In the genomic region with DNA sequence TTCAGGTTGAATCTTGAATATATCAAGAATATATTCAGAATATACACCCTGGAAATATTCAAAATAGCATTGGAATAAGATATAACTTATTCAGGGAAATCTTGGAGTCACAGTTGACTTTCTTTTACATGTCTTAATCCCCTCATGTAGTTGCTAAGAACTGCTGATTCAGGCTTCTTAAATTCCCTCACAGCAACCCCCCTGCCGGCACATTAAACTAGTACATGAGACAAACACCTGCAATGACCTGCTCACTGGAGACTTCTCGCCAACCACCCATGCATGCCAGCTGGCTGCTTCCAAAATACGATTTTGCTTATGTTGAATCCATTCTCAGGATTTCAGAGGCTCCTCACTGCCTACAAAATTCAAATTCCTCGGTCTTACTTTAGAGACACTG, we compare ENCODE assay signal across 17 cellular contexts.
A peak's percentile ranks its signal among the peaks of the same experiment; 100 is the strongest.
DNase-seq lines count a peak whose midpoint lies in the region; ATAC-seq, FAIRE-seq and TF ChIP-seq lines count a peak whose summit lies in the region.
"Had no signal": no experiment of that assay in that cellular context is flagged by ENCODE, and none has a peak within 500 bp of the region (broad histone marks: within the 10 kb centered on the region; RNA-seq: fewer than 3 reads in every experiment).

No MANE protein-coding gene starts in this region.

- no peak overlapping the region for H3K27ac ChIP-seq in HepG2 (ENCODE audit: extremely low read length, insufficient read depth, low read length)
- no peak overlapping the region for H3K27ac ChIP-seq in right lobe of liver
- H3K27ac ChIP-seq in iPS DF 6.9 (ENCODE audit: low read length) = no peak overlapping the region
- H3K27ac ChIP-seq in mesendoderm (ENCODE audit: low read depth, low read length) = no peak overlapping the region
- no peak overlapping the region for H3K27ac ChIP-seq in thyroid gland
- H3K27ac ChIP-seq: 22Rv1, BLaER1, HL-60 had no signal

- H3K9ac ChIP-seq in HepG2 (ENCODE audit: insufficient read depth, low read depth, low read length) = no peak overlapping the region
- no peak overlapping the region for H3K9ac ChIP-seq in mesendoderm (ENCODE audit: low read length)
- H3K9ac ChIP-seq: BLaER1 had no signal

- H3K4me3 ChIP-seq in HepG2 (replicated peaks in 1 of 3; ENCODE audit: insufficient read depth in 1 of 3, low read depth in 2 of 3, low read length in 3 of 3) (no peak overlapping the region), right lobe of liver (no peak overlapping the region), iPS DF 6.9 (ENCODE audit: low read length) (no peak overlapping the region), mesendoderm (ENCODE audit: low read length) (no peak overlapping the region), thyroid gland (replicated peaks in 1 of 3) (no peak overlapping the region)
- H3K4me3 ChIP-seq: BLaER1 had no signal

- H4K5ac ChIP-seq in mesendoderm (ENCODE audit: low read length) = no peak overlapping the region

- no peak for ATAC-seq in HepG2
- no peak for ATAC-seq in right lobe of liver
- ATAC-seq: HCT116 had no signal

- CTCF ChIA-PET in HepG2 (lab: Yijun Ruan, JAX; ENCODE audit: low intra/inter-chr PET ratio, low total read pairs) = no interaction called here

- intact Hi-C loops in HepG2 (cut with micrococcal nuclease; ENCODE audit: unreplicated experiment) = no loop called here
- intact Hi-C loops in right lobe of liver (cut with DNase I) = no loop called here
- intact Hi-C loops in thyroid gland (cut with DNase I) = no loop called here

- FAIRE-seq in HepG2 (lab: Jason Lieb, UNC) = no peak
- FAIRE-seq: GM19239, H54 had no signal

- H2BK120ac ChIP-seq in mesendoderm (ENCODE audit: low read depth, low read length) = no peak overlapping the region

- TF ChIP-seq POLR2A in HepG2 (IDR thresholded peaks at IDR 0.05; ENCODE audit: insufficient read depth in 1 of 2, low read depth in 2 of 2, low read length in 2 of 2) (no peak), right lobe of liver (IDR thresholded peaks at IDR 0.05) (no peak), thyroid gland (IDR thresholded peaks at IDR 0.05) (no peak)

- POLR2A ChIA-PET in HepG2 (lab: Yijun Ruan, JAX) = no interaction called here

- H3K4me1 ChIP-seq in HepG2 (ENCODE audit: insufficient read depth, low read length) = no peaks in the 10 kb centered on the region
- no peaks in the 10 kb centered on the region for H3K4me1 ChIP-seq in right lobe of liver
- no peaks in the 10 kb centered on the region for H3K4me1 ChIP-seq in iPS DF 6.9 (ENCODE audit: control insufficient read depth, insufficient read depth, low read length)
- H3K4me1 ChIP-seq in mesendoderm (ENCODE audit: control insufficient read depth, low read depth, low read length) = no peaks in the 10 kb centered on the region
- H3K4me1 ChIP-seq in thyroid gland = no peaks in the 10 kb centered on the region
- H3K4me1 ChIP-seq: BLaER1 had no signal

- no peak overlapping the region for H2BK15ac ChIP-seq in mesendoderm (replicated peaks; ENCODE audit: low read depth)

- H3K9me3 ChIP-seq in HepG2 (ENCODE audit: low read length) (peaks cover 63% of the 10 kb centered on the region), right lobe of liver (no peaks in the 10 kb centered on the region), iPS DF 6.9 (ENCODE audit: control insufficient read depth, insufficient read depth, low read length) (no peaks in the 10 kb centered on the region), thyroid gland (no peaks in the 10 kb centered on the region)
- H3K9me3 ChIP-seq: BLaER1 had no signal

- TF ChIP-seq EP300 in HepG2 (IDR thresholded peaks at IDR 0.05; ENCODE audit: low read depth in 2 of 2, low read length in 2 of 2) (no peak), HepG2 (CRISPR knock-in tag; IDR thresholded peaks at IDR 0.05; ENCODE audit: borderline replicate concordance) (no peak)

- no peak overlapping the region for H3K56ac ChIP-seq in mesendoderm (ENCODE audit: low read length)

- H3K36me3 ChIP-seq in HepG2 (replicated peaks in 1 of 2; ENCODE audit: control insufficient read depth in 1 of 2, insufficient read depth in 2 of 2, low read length in 2 of 2) = no peaks in the 10 kb centered on the region
- H3K36me3 ChIP-seq in right lobe of liver = no peaks in the 10 kb centered on the region
- no peaks in the 10 kb centered on the region for H3K36me3 ChIP-seq in iPS DF 6.9 (ENCODE audit: control insufficient read depth, insufficient read depth, low read length)
- no peaks in the 10 kb centered on the region for H3K36me3 ChIP-seq in mesendoderm (ENCODE audit: control insufficient read depth, insufficient read depth, low read length)
- no peaks in the 10 kb centered on the region for H3K36me3 ChIP-seq in thyroid gland
- H3K36me3 ChIP-seq: BLaER1 had no signal

- H3K27me3 ChIP-seq in HepG2 (ENCODE audit: control insufficient read depth in 1 of 2, insufficient read depth in 2 of 2, low read length in 2 of 2) (no peaks in the 10 kb centered on the region), right lobe of liver (no peaks in the 10 kb centered on the region), iPS DF 6.9 (ENCODE audit: control insufficient read depth, insufficient read depth, low read length) (no peaks in the 10 kb centered on the region), mesendoderm (ENCODE audit: insufficient read depth, low read length, poor library complexity) (no peaks in the 10 kb centered on the region), thyroid gland (no peaks in the 10 kb centered on the region)
- H3K27me3 ChIP-seq: BLaER1 had no signal

- H3K4me2 ChIP-seq in HepG2 (ENCODE audit: low read depth, low read length) = no peak overlapping the region
- no peak overlapping the region for H3K4me2 ChIP-seq in mesendoderm (ENCODE audit: low read length)
- H3K4me2 ChIP-seq: BLaER1 had no signal

- no peak overlapping the region for H4K8ac ChIP-seq in mesendoderm (ENCODE audit: low read depth, low read length)

- H2BK5ac ChIP-seq in mesendoderm (ENCODE audit: low read length) = no peak overlapping the region

- H3K79me2 ChIP-seq in HepG2 (ENCODE audit: insufficient read depth, low read length) (no peaks in the 10 kb centered on the region), mesendoderm (ENCODE audit: control insufficient read depth, insufficient read depth, low read length) (no peaks in the 10 kb centered on the region)

- 18% methylated on average over 4 of the region's 4 CpGs for WGBS in HepG2 (ENCODE audit: low lambda C conversion rate)
- WGBS in right lobe of liver (ENCODE audit: insufficient coverage, low coverage, low lambda C conversion rate, missing lambda C conversion rate) = 49% methylated on average over 4 of the region's 4 CpGs
- WGBS in iPS DF 6.9 (ENCODE audit: insufficient coverage, insufficient read length) = no CpG with 5 or more reads among the region's 4 CpGs
- no CpG with 5 or more reads among the region's 4 CpGs for WGBS in mesendoderm (ENCODE audit: extremely low coverage, insufficient coverage, low lambda C conversion rate)
- WGBS in thyroid gland, 2 donors = 44 to 58% methylated on average over 4 of the region's 4 CpGs

- DNase-seq in HepG2 (ENCODE audit: low spot score) = no peak
- DNase-seq in right lobe of liver = no peak
- peak; percentile 1 for DNase-seq in iPS DF 6.9 (ENCODE audit: low read depth, low spot score)
- peak; percentile 6 for DNase-seq in mesendoderm
- DNase-seq in thyroid gland = peak; percentile 46 to 67
- no peak for DNase-seq in activated gamma-delta T cell (lab: John Stamatoyannopoulos, UW)
- DNase-seq in NCI-H2171 (lab: John Stamatoyannopoulos, UW) = no peak
- no peak for DNase-seq in KG1 (lab: John Stamatoyannopoulos, UW)
- DNase-seq: AML-193, DMS53, GF-D8 had no signal

- BruUV-seq in HepG2 (replicated peaks; lab: Mats Ljungman, UMichigan) = no TSS peak

- no peak overlapping the region for H3K18ac ChIP-seq in mesendoderm (ENCODE audit: low read length)

- in situ Hi-C loops in HepG2 (cut with HindIII; ENCODE audit: extremely low pct_ligation_motif_present, low pct_unique_long_range_greater_than_20kb) = no loop called here

- no peaks in the 10 kb centered on the region for H4K20me1 ChIP-seq in HepG2 (ENCODE audit: insufficient read depth, low read length)
- H4K20me1 ChIP-seq: BLaER1 had no signal

- no peak for TF ChIP-seq RAD21 in HepG2 (CRISPR knock-in tag; IDR thresholded peaks at IDR 0.05)

- H2AK5ac ChIP-seq in mesendoderm (ENCODE audit: low read length) = no peak overlapping the region

- no peak overlapping the region for H2AFZ ChIP-seq in HepG2 (ENCODE audit: low read length)

- H3K79me1 ChIP-seq in mesendoderm (ENCODE audit: low read length) = no peaks in the 10 kb centered on the region

- H3K4ac ChIP-seq in mesendoderm (ENCODE audit: low read depth, low read length) = no peak overlapping the region

- TF ChIP-seq CTCF in HepG2 (CRISPR knock-in tag; IDR thresholded peaks at IDR 0.05) (no peak), right lobe of liver (IDR thresholded peaks at IDR 0.05) (no peak), thyroid gland (IDR thresholded peaks at IDR 0.05) (peak in 3 of 6 experiments; percentile 17 to 39 (median 17))

- no peak overlapping the region for H3K23ac ChIP-seq in mesendoderm (ENCODE audit: low read length)

TF ChIP-seq in HepG2, 621 proteins besides CTCF, POLR2A, EP300 and RAD21:
- TF ChIP-seq ZNF576 (CRISPR knock-in tag; IDR thresholded peaks at IDR 0.05) (no peak), MAFK (conservative IDR thresholded peaks at IDR 0.05 in 1 of 2, IDR thresholded peaks at IDR 0.05 in 1 of 2; ENCODE audit: low read length in 2 of 2) (peak; percentile 36 to 65; a peak in 3 of 4 replicates), MAFF (IDR thresholded peaks at IDR 0.05; ENCODE audit: low read depth, low read length) (0 out of 2 replicates have a peak, but pooled peaks have one; percentile 27)

Comparison
In these comparisons a context has a peak if more than half of its experiments do, and no peak if none do; other contexts are left out.
1. DNase-seq: peak in iPS DF 6.9 (single experiment), mesendoderm (single experiment) and thyroid gland (2 of 2); none in HepG2 (single experiment), right lobe of liver (0 of 3), activated gamma-delta T cell (single experiment), NCI-H2171 (single experiment) and KG1 (single experiment).